Comparison of ENCODE assay signal across 8 cellular contexts in genomic region chr3:194142156-194142910, GRCh38. TPM values are rescaled to one million over a fixed set of nuclear protein-coding genes. Genes with fewer than 3 reads are reported as not detected.
DNase-seq lines count a peak whose midpoint lies in the region; ATAC-seq, FAIRE-seq and TF ChIP-seq lines count a peak whose summit lies in the region.

No MANE protein-coding gene starts in this region.

- no peaks in the 10 kb centered on the region for H3K9me3 Mint-ChIP-seq in activated naive CD4-positive, alpha-beta T cell treated with anti-CD3 and anti-CD28 coated beads, Interleukin-2, amount 10 ng/mL, durations not matched to agents 7 days and 5 days

- peak overlapping the region; percentile 48 for H2AFZ ChIP-seq in HepG2 (ENCODE audit: low read length)

- peaks cover 42% of the 10 kb centered on the region for H3K4me1 Mint-ChIP-seq in activated naive CD4-positive, alpha-beta T cell treated with anti-CD3 and anti-CD28 coated beads, Interleukin-2, amount 10 ng/mL, durations not matched to agents 7 days and 5 days

- no peak for TF ChIP-seq RAD21 in HepG2 (CRISPR knock-in tag; IDR thresholded peaks at IDR 0.05)

- intact Hi-C loops in HepG2 (cut with micrococcal nuclease; ENCODE audit: unreplicated experiment): loop anchor here (1.0 kb wide), 1 partner anchor 8 kb away; no protein-coding TSS in a partner anchor
- intact Hi-C loops in thyroid gland (cut with DNase I): loop anchor here (10.0 kb wide), 1 partner anchor 52 kb away; no protein-coding TSS in a partner anchor

- H3K4me3 ChIP-seq in HepG2 (replicated peaks in 1 of 3; ENCODE audit: insufficient read depth in 1 of 3, low read depth in 2 of 3, low read length in 3 of 3) (peak overlapping the region; percentile 42 to 64 (median 51); a peak in 5 of 6 replicates), thyroid gland (replicated peaks in 1 of 3) (no peak overlapping the region)

- WGBS in HepG2 (ENCODE audit: low lambda C conversion rate): 14% methylated on average over 12 of the region's 14 CpGs
- 37 to 46% methylated on average over 14 of the region's 14 CpGs for WGBS in thyroid gland, 2 donors

- peaks cover 4% of the 10 kb centered on the region for H3K36me3 Mint-ChIP-seq in activated naive CD4-positive, alpha-beta T cell treated with anti-CD3 and anti-CD28 coated beads, Interleukin-2, amount 10 ng/mL, durations not matched to agents 7 days and 5 days

- TF ChIP-seq CTCF in HepG2 (CRISPR knock-in tag; IDR thresholded peaks at IDR 0.05) (no peak), thyroid gland (IDR thresholded peaks at IDR 0.05) (no peak)

- TF ChIP-seq POLR2A in HepG2 (IDR thresholded peaks at IDR 0.05; ENCODE audit: insufficient read depth in 1 of 2, low read depth in 2 of 2, low read length in 2 of 2): no peak
- TF ChIP-seq POLR2A in thyroid gland (IDR thresholded peaks at IDR 0.05): no peak

- H3K27ac Mint-ChIP-seq in activated naive CD4-positive, alpha-beta T cell treated with anti-CD3 and anti-CD28 coated beads, Interleukin-2, amount 10 ng/mL, durations not matched to agents 7 days and 5 days: peak overlapping the region; percentile 87

- H3K4me2 ChIP-seq in HepG2 (ENCODE audit: low read depth, low read length): peak overlapping the region; percentile 81

- H3K9me3 ChIP-seq in HepG2 (ENCODE audit: low read length): no peaks in the 10 kb centered on the region
- H3K9me3 ChIP-seq in thyroid gland: no peaks in the 10 kb centered on the region

- peak overlapping the region; percentile 75 for H3K4me3 Mint-ChIP-seq in activated naive CD4-positive, alpha-beta T cell treated with anti-CD3 and anti-CD28 coated beads, Interleukin-2, amount 10 ng/mL, durations not matched to agents 7 days and 5 days

- in situ Hi-C loops in HepG2 (cut with HindIII; ENCODE audit: extremely low pct_ligation_motif_present, low pct_unique_long_range_greater_than_20kb): no loop called here

- peaks cover 57% of the 10 kb centered on the region for H3K27me3 Mint-ChIP-seq in activated naive CD4-positive, alpha-beta T cell treated with anti-CD3 and anti-CD28 coated beads, Interleukin-2, amount 10 ng/mL, durations not matched to agents 7 days and 5 days

- peaks cover 0 to 2% of the 10 kb centered on the region in 2 experiments; a peak in 1 of 5 replicates for H3K36me3 ChIP-seq in HepG2 (replicated peaks in 1 of 2; ENCODE audit: control insufficient read depth in 1 of 2, insufficient read depth in 2 of 2, low read length in 2 of 2)
- H3K36me3 ChIP-seq in thyroid gland: peaks cover 4 to 8% of the 10 kb centered on the region in 2 donors

- DNase-seq in activated naive CD4-positive, alpha-beta T cell treated with anti-CD3 and anti-CD28 coated beads, Interleukin-2, amount 10 ng/mL, durations not matched to agents 7 days and 5 days: no peak
- no peak for DNase-seq in activated naive CD4-positive, alpha-beta T cell treated with anti-CD3 and anti-CD28 coated beads, Interleukin-2, amount 50 U/mL, for 16 hours
- DNase-seq in HepG2 (ENCODE audit: low spot score) (no peak), thyroid gland (peak in 1 of 2 donors; percentile 29), hypothalamus (lab: John Stamatoyannopoulos, UW) (no peak), cortex of kidney (lab: John Stamatoyannopoulos, UW) (no peak)

- CTCF ChIA-PET in activated naive CD4-positive, alpha-beta T cell treated with anti-CD3 and anti-CD28 coated beads, Interleukin-2, amount 10 ng/mL, durations not matched to agents 7 days and 5 days (lab: Charles Lee): interaction anchor here (0.7 to 2.6 kb wide), 2 partner anchors 171 to 173 kb away, joined by 4 to 8 read pairs; no protein-coding TSS in a partner anchor
- CTCF ChIA-PET in HepG2 (lab: Yijun Ruan, JAX; ENCODE audit: low intra/inter-chr PET ratio, low total read pairs): no interaction called here

- BruUV-seq in HepG2 (replicated peaks; lab: Mats Ljungman, UMichigan): no TSS peak

- POLR2A ChIA-PET in HepG2 (lab: Yijun Ruan, JAX): interaction anchor here (0.7 to 2.4 kb wide), 14 partner anchors 10 to 398 kb away, joined by 3 to 24 read pairs (median 6); no protein-coding TSS in a partner anchor

- H3K4me1 ChIP-seq in HepG2 (ENCODE audit: insufficient read depth, low read length) (peaks cover 45% of the 10 kb centered on the region), thyroid gland (peaks cover 25 to 38% of the 10 kb centered on the region in 2 donors)

- H4K20me1 ChIP-seq in HepG2 (ENCODE audit: insufficient read depth, low read length): peaks cover 7% of the 10 kb centered on the region; the same call in 1 of the 2 replicates

- H3K9ac ChIP-seq in HepG2 (ENCODE audit: insufficient read depth, low read depth, low read length): peak overlapping the region; percentile 84

- FAIRE-seq in HepG2 (lab: Jason Lieb, UNC): no peak

- H3K27me3 ChIP-seq in HepG2 (ENCODE audit: control insufficient read depth in 1 of 2, insufficient read depth in 2 of 2, low read length in 2 of 2): peaks cover 0 to 10% of the 10 kb centered on the region in 2 experiments; a peak in 2 of 5 replicates
- H3K27me3 ChIP-seq in thyroid gland: no peaks in the 10 kb centered on the region

- TF ChIP-seq EP300 in HepG2 (IDR thresholded peaks at IDR 0.05; ENCODE audit: low read depth in 2 of 2, low read length in 2 of 2) (no peak), HepG2 (CRISPR knock-in tag; IDR thresholded peaks at IDR 0.05; ENCODE audit: borderline replicate concordance) (no peak)

- H3K79me2 ChIP-seq in HepG2 (ENCODE audit: insufficient read depth, low read length): peaks cover 5% of the 10 kb centered on the region

- H3K27ac ChIP-seq in angular gyrus (ENCODE audit: low read depth, low read length) (peak overlapping the region; percentile 77), HepG2 (ENCODE audit: extremely low read length, insufficient read depth, low read length) (peak overlapping the region; percentile 92), thyroid gland (peak overlapping the region; percentile 84 to 94 (median 84))

- peak; percentile 2 for ATAC-seq in HepG2
- ATAC-seq in HG02798 (IDR thresholded peaks at IDR 0.05; ENCODE audit: poor library complexity, unreplicated experiment): no peak

TF ChIP-seq in HepG2, 621 proteins besides CTCF, POLR2A, EP300 and RAD21 (continues in another document):
- TF ChIP-seq ZC3H13 (CRISPR knock-in tag; IDR thresholded peaks at IDR 0.05) (peak; percentile 52; the same call in 1 of the 2 replicates), HOXA3 (CRISPR knock-in tag; IDR thresholded peaks at IDR 0.05) (no peak), WIZ (CRISPR knock-in tag; IDR thresholded peaks at IDR 0.05) (0 out of 2 replicates have a peak, but pooled peaks have one; percentile 14), ZSCAN31 (CRISPR knock-in tag; IDR thresholded peaks at IDR 0.05; ENCODE audit: low read depth) (0 out of 2 replicates have a peak, but pooled peaks have one; percentile 36), MAX (IDR thresholded peaks at IDR 0.05) (peak; percentile 82), GATAD2A (CRISPR knock-in tag; IDR thresholded peaks at IDR 0.05) (0 out of 2 replicates have a peak, but pooled peaks have one; percentile 7), SOX6 (IDR thresholded peaks at IDR 0.05) (no peak), SOX6 (CRISPR knock-in tag; IDR thresholded peaks at IDR 0.05) (peak; percentile 74; the same call in 1 of the 2 replicates), ZNF576 (CRISPR knock-in tag; IDR thresholded peaks at IDR 0.05) (0 out of 2 replicates have a peak, but pooled peaks have one; percentile 32), NFKB2 (CRISPR knock-in tag; IDR thresholded peaks at IDR 0.05; ENCODE audit: borderline replicate concordance) (no peak), SRY (CRISPR knock-in tag; IDR thresholded peaks at IDR 0.05) (peak; percentile 13; the same call in 1 of the 2 replicates), ESRRA (CRISPR knock-in tag; IDR thresholded peaks at IDR 0.05; ENCODE audit: low read depth) (0 out of 2 replicates have a peak, but pooled peaks have one; percentile 5)

RNA-seq across cellular contexts. Expression of gene HES1, which starts 6.4 kb away (rescaled TPM):
- total RNA-seq in HepG2 (2016; rRNA removed; fragmentation: Illumina TruSeq; extraction: Trizol) (15.0 and 19.8 TPM in 2 replicates), thyroid gland (100 to 1,000 TPM; 127 to 193 (median 159) TPM)
- 16.2 and 16.8 TPM in 2 replicates for total RNA-seq in HepG2 (2016; cell fraction: cytosol; rRNA removed; fragmentation: Illumina TruSeq; extraction: Trizol; ENCODE audit: low read depth)
- total RNA-seq in HepG2 (2016; cell fraction: insoluble cytoplasmic fraction; rRNA removed; fragmentation: Illumina TruSeq; extraction: Trizol): 14.9 and 18.9 TPM in 2 replicates
- total RNA-seq in HepG2 (2016; cell fraction: membrane; rRNA removed; fragmentation: Illumina TruSeq; extraction: Trizol): 17.2 and 18.1 TPM in 2 replicates
- 20.8 and 25.5 TPM in 2 replicates for total RNA-seq in HepG2 (2016; cell fraction: nucleus; rRNA removed; fragmentation: Illumina TruSeq; extraction: Trizol)
- 15.4 and 16.6 TPM in 2 replicates for polyA plus RNA-seq in HepG2 (2011; rRNA removed)
- polyA plus RNA-seq in HepG2 (2011; cell fraction: cytosol; rRNA removed): 13.8 and 15.8 TPM in 2 replicates
- polyA plus RNA-seq in HepG2 (2011; cell fraction: nucleus; rRNA removed): 27.8 and 33.4 TPM in 2 replicates
- 20.4 and 25.8 TPM in 2 replicates for polyA plus RNA-seq in HepG2 (2012)
- 3.5 and 4.3 TPM in 2 replicates for polyA plus RNA-seq in HepG2 (2016; cell fraction: cytosol; fragmentation: Illumina TruSeq; extraction: Trizol; ENCODE audit: low read depth)
- polyA plus RNA-seq in HepG2 (2016; cell fraction: insoluble cytoplasmic fraction; fragmentation: Illumina TruSeq; extraction: Trizol; ENCODE audit: low read depth): 14.5 and 15.2 TPM in 2 replicates
- polyA plus RNA-seq in HepG2 (2016; cell fraction: membrane; fragmentation: Illumina TruSeq; extraction: Trizol; ENCODE audit: low read depth): 4.3 and 4.5 TPM in 2 replicates
- polyA plus RNA-seq in HepG2 (2016; cell fraction: nucleus; fragmentation: Illumina TruSeq; extraction: Trizol; ENCODE audit: insufficient read depth, low read depth): 31.4 and 34.9 TPM in 2 replicates
- 4.8 and 36.7 TPM in 2 replicates for polyA minus RNA-seq in HepG2 (2011; rRNA and poly(A)+ RNA removed; ENCODE audit: low replicate concordance)
- polyA minus RNA-seq in HepG2 (2011; cell fraction: cytosol; rRNA and poly(A)+ RNA removed): 37.8 and 44.8 TPM in 2 replicates
- 45.6 and 54.7 TPM in 2 replicates for polyA minus RNA-seq in HepG2 (2011; cell fraction: nucleus; rRNA and poly(A)+ RNA removed)

Comparison
In these comparisons a context has a peak if more than half of its experiments do, and no peak if none do; other contexts are left out.
1. H3K4me3 ChIP-seq: peak in HepG2 (3 of 3); none in thyroid gland (0 of 3).
2. Peak in every context shown above with its lines, with median percentiles within 50 percentile points of each other: H3K27ac ChIP-seq.